8 cellular contexts compared by ENCODE assay signal in genomic region chr15:91022832-91023129, GRCh38. TPM values are rescaled to one million over a fixed set of nuclear protein-coding genes. Genes with fewer than 3 reads are reported as not detected.
DNase-seq lines count a peak whose midpoint lies in the region; ATAC-seq and TF ChIP-seq lines count a peak whose summit lies in the region.

No MANE protein-coding gene starts in this region.

- CTCF ChIA-PET in naive thymus-derived CD4-positive, alpha-beta T cell (lab: Charles Lee), result interaction anchor here (0.5 to 1.5 kb wide), 2 partner anchors 90 to 248 kb away, joined by 5 to 7 read pairs; partner anchors contain the start of gene HDDC3

- no peaks in the 10 kb centered on the region for H3K27me3 ChIP-seq in BLaER1
- no peaks in the 10 kb centered on the region for H3K27me3 ChIP-seq in naive thymus-derived CD4-positive, alpha-beta T cell (ENCODE audit: control insufficient read depth in 2 of 2, insufficient read depth in 2 of 2, low read length in 2 of 2)

- peaks cover 25% of the 10 kb centered on the region for H3K4me1 ChIP-seq in BLaER1
- peaks cover 5 to 15% of the 10 kb centered on the region in 2 donors for H3K4me1 ChIP-seq in naive thymus-derived CD4-positive, alpha-beta T cell (ENCODE audit: control insufficient read depth in 2 of 2, insufficient read depth in 2 of 2, low read length in 2 of 2)

- H3K36me3 Mint-ChIP-seq in naive thymus-derived CD4-positive, alpha-beta T cell, result peaks cover 0 to 12% (median 3%) of the 10 kb centered on the region in 5 donors

- POLR2A ChIA-PET in naive thymus-derived CD4-positive, alpha-beta T cell (lab: Charles Lee), result interaction anchor here (1.1 to 2.5 kb wide), 3 partner anchors 28 to 789 kb away, joined by 3 to 18 read pairs (median 4); partner anchors contain the start of genes CIB1, GDPGP1, HDDC3 and PRC1

- ATAC-seq in HG03378 (IDR thresholded peaks at IDR 0.05; ENCODE audit: unreplicated experiment), result peak; percentile 21
- ATAC-seq in naive thymus-derived CD4-positive, alpha-beta T cell, result no peak

- H3K27ac ChIP-seq in BLaER1, result peak overlapping the region; percentile 77
- peak overlapping the region; percentile 82 for H3K27ac ChIP-seq in naive thymus-derived CD4-positive, alpha-beta T cell (ENCODE audit: low read depth, low read length)

- no peaks in the 10 kb centered on the region for H3K9me3 ChIP-seq in BLaER1
- no peaks in the 10 kb centered on the region for H3K9me3 ChIP-seq in naive thymus-derived CD4-positive, alpha-beta T cell (ENCODE audit: control insufficient read depth in 2 of 3, low read length in 3 of 3)

- H3K27me3 Mint-ChIP-seq in naive thymus-derived CD4-positive, alpha-beta T cell, result no peaks in the 10 kb centered on the region

- H4K20me1 ChIP-seq in BLaER1, result no peaks in the 10 kb centered on the region

- H3K4me3 Mint-ChIP-seq in naive thymus-derived CD4-positive, alpha-beta T cell, result peak overlapping the region; percentile 87 to 99 (median 96)

- peaks cover 36 to 52% (median 46%) of the 10 kb centered on the region in 7 donors for H3K4me1 Mint-ChIP-seq in naive thymus-derived CD4-positive, alpha-beta T cell

- H3K4me2 ChIP-seq in BLaER1, result peak overlapping the region; percentile 96

- H3K4me3 ChIP-seq in BLaER1, result peak overlapping the region; percentile 88
- peak overlapping the region; percentile 80 to 97 for H3K4me3 ChIP-seq in cardiac fibroblast (replicated peaks in 1 of 2; ENCODE audit: low read depth in 2 of 2, low read length in 2 of 2)
- H3K4me3 ChIP-seq in naive thymus-derived CD4-positive, alpha-beta T cell (ENCODE audit: low read length), result peak overlapping the region; percentile 100

- H3K9ac ChIP-seq in BLaER1, result peak overlapping the region; percentile 89

- peaks cover 0 to 2% (median 0%) of the 10 kb centered on the region in 11 donors for H3K9me3 Mint-ChIP-seq in naive thymus-derived CD4-positive, alpha-beta T cell

- peaks cover 10% of the 10 kb centered on the region for H3K36me3 ChIP-seq in BLaER1
- H3K36me3 ChIP-seq in naive thymus-derived CD4-positive, alpha-beta T cell (ENCODE audit: control insufficient read depth in 2 of 3, insufficient read depth in 3 of 3, low read length in 3 of 3), result no peaks in the 10 kb centered on the region

- intact Hi-C loops in naive thymus-derived CD4-positive, alpha-beta T cell (cut with micrococcal nuclease), result loop anchor here (1.0 to 5.0 kb wide), 5 partner anchors 11 to 120 kb away; partner anchors contain the start of genes PRC1 (in 2 of the 2), MAN2A2 (in 1 of the 2) and UNC45A (in 1 of the 2)

- peak overlapping the region; percentile 79 to 96 (median 94) for H3K27ac Mint-ChIP-seq in naive thymus-derived CD4-positive, alpha-beta T cell

- DNase-seq in cardiac fibroblast (ENCODE audit: low read depth in 2 of 2), result no peak
- no peak for DNase-seq in naive thymus-derived CD4-positive, alpha-beta T cell
- DNase-seq in NCI-H526 treated with DMSO at 0.1 percent for 48 hours (lab: John Stamatoyannopoulos, UW), result no peak
- DNase-seq in hepatic stellate cell (ENCODE audit: low spot score), result no peak
- DNase-seq in SIG-M5 (lab: John Stamatoyannopoulos, UW), result no peak
- no peak for DNase-seq in stimulated activated CD4-positive, alpha-beta T cell treated with anti-CD3 and anti-CD28 coated beads, Interleukin-2, amount 100 ng/mL, for 24 hours

- TF ChIP-seq CTCF in cardiac fibroblast (IDR thresholded peaks at IDR 0.05; ENCODE audit: low read depth, low read length), result no peak

RNA-seq across cellular contexts. Expression of gene VPS33B, which starts 0.4 kb away (rescaled TPM):
- total RNA-seq in naive thymus-derived CD4-positive, alpha-beta T cell, result 10 to 100 TPM; 15.8 to 28.1 (median 25.7) TPM
- 10 to 100 TPM in 1 of 2 donors, 1 to 10 TPM in 1; 8.3 to 15.0 TPM for polyA plus RNA-seq in naive thymus-derived CD4-positive, alpha-beta T cell

RNA-seq across cellular contexts. Expression of gene PRC1, which starts 28.4 kb away (rescaled TPM):
- total RNA-seq in naive thymus-derived CD4-positive, alpha-beta T cell, result 10 to 100 TPM in 3 of 5 experiments, 1 to 10 TPM in 2; 2.6 to 98.9 (median 19.4) TPM
- polyA plus RNA-seq in naive thymus-derived CD4-positive, alpha-beta T cell, result under 1 TPM; 0.47 to 0.53 TPM
